In genomic region chr10:12081879-12082560, GRCh38 we compare ENCODE assay signal across 1 cellular context.
TF ChIP-seq lines count a peak whose summit lies in the region.

No MANE protein-coding gene starts in this region.

TF ChIP-seq in endothelial cell of umbilical vein, 7 proteins besides CTCF, POLR2A, EP300 and RAD21 (continued from another document):
- TF ChIP-seq GATA2 (IDR thresholded peaks at IDR 0.05; ENCODE audit: insufficient read depth, insufficient read length, low read depth, low read length) (no peak), FOS (IDR thresholded peaks at IDR 0.05; ENCODE audit: borderline replicate concordance, insufficient read depth, low read length) (peak; percentile 37)
TF ChIP-seq in endothelial cell of umbilical vein: peak in this region for 2.
